27 cellular contexts compared by ENCODE assay signal in the genomic region with DNA sequence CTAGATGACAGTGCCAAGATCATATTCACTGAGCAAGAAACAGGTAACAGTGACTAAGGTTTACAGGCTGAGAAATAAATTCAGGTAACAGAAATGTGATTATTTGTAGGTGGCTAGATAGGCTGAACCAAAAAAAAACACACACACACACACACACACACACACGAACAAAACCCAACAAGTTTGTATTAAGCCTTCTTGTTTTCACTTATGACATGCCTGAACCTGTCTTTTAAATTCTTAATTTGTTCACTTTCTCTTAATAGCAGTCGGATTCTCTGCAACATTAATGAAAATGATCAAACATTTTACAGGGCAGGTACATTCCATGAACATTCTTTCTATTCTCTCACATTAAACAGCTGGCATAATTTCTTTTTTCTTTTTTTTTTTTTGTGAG.
"Had no signal": no experiment of that assay in that cellular context is flagged by ENCODE, and none has a peak within 500 bp of the region (broad histone marks: within the 10 kb centered on the region; RNA-seq: fewer than 3 reads in every experiment).

No MANE protein-coding gene starts in this region.

- ATAC-seq: left colon; left lung; lower lobe of right lung; mucosa of descending colon; naive thymus-derived CD4-positive, alpha-beta T cell; natural killer cell treated with Interleukin-12 subunit alpha and Interleukin-12 subunit beta and Interleukin-15 and Interleukin-18, amount 100 ng/mL, for 72 hours; pancreas; right cardiac atrium; sciatic nerve; stimulated activated memory B cell treated with anti-CD40 and anti-IgM and Interleukin-4, amounts not matched to agents 10 μg/mL and 1 μg/mL and 100 μg/mL, for 72 hours; stimulated activated naive CD8-positive, alpha-beta T cell treated with anti-CD3 and anti-CD28 coated beads, Interleukin-15, amount 100 ng/mL, for 72 hours had no signal

- H3K4me3 ChIP-seq: left lung, lower lobe of right lung, mucosa of descending colon, pancreas, prostate gland, skin epidermis, tibial nerve, uterus had no signal

- H3K36me3 Mint-ChIP-seq: naive thymus-derived CD4-positive, alpha-beta T cell; natural killer cell treated with Interleukin-12 subunit alpha and Interleukin-12 subunit beta and Interleukin-15 and Interleukin-18, amount 100 ng/mL, for 72 hours; stimulated activated memory B cell treated with anti-CD40 and anti-IgM and Interleukin-4, amounts not matched to agents 10 μg/mL and 1 μg/mL and 100 μg/mL, for 72 hours had no signal

- DNase-seq: hippocampal formation; left colon; left lung; lower lobe of right lung; mesendoderm; midbrain; mucosa of descending colon; naive thymus-derived CD4-positive, alpha-beta T cell; pancreas; posterior cingulate gyrus; retina; right cardiac atrium; stimulated activated CD4-positive, alpha-beta T cell treated with anti-CD3 and anti-CD28 coated beads, Interleukin-2, amount 100 ng/mL, for 48 hours; stimulated activated CD4-positive, alpha-beta T cell treated with anti-CD3 and anti-CD28 coated beads, Interleukin-4, amount 100 ng/mL, for 4 hours; stimulated activated CD8-positive, alpha-beta memory T cell treated with anti-CD3 and anti-CD28 coated beads, Interleukin-4, amount 100 ng/mL, for 48 hours; stimulated activated naive CD4-positive, alpha-beta T cell treated with Interleukin-2 at 50 U/mL for 16 hours; stimulated activated naive CD8-positive, alpha-beta T cell treated with anti-CD3 and anti-CD28 coated beads, Interleukin-15, amount 100 ng/mL, for 72 hours; substantia nigra; uterus had no signal

- H3K27ac Mint-ChIP-seq: naive thymus-derived CD4-positive, alpha-beta T cell; natural killer cell treated with Interleukin-12 subunit alpha and Interleukin-12 subunit beta and Interleukin-15 and Interleukin-18, amount 100 ng/mL, for 72 hours; stimulated activated memory B cell treated with anti-CD40 and anti-IgM and Interleukin-4, amounts not matched to agents 10 μg/mL and 1 μg/mL and 100 μg/mL, for 72 hours; stimulated activated naive CD8-positive, alpha-beta T cell treated with anti-CD3 and anti-CD28 coated beads, Interleukin-15, amount 100 ng/mL, for 72 hours; type B pancreatic cell had no signal

- FAIRE-seq: keratinocyte, pancreas had no signal

- H3K9me3 ChIP-seq: left lung, lower lobe of right lung, mucosa of descending colon, pancreas, prostate gland, tibial nerve, uterus had no signal

- H3K36me3 ChIP-seq: pancreas, prostate gland, uterus had no signal

- H3K4me1 ChIP-seq: left lung, lower lobe of right lung, pancreas, prostate gland, tibial nerve, uterus had no signal

- H3K4me1 Mint-ChIP-seq: naive thymus-derived CD4-positive, alpha-beta T cell; stimulated activated memory B cell treated with anti-CD40 and anti-IgM and Interleukin-4, amounts not matched to agents 10 μg/mL and 1 μg/mL and 100 μg/mL, for 72 hours; stimulated activated naive CD8-positive, alpha-beta T cell treated with anti-CD3 and anti-CD28 coated beads, Interleukin-15, amount 100 ng/mL, for 72 hours had no signal

- H3K4me3 Mint-ChIP-seq: naive thymus-derived CD4-positive, alpha-beta T cell; natural killer cell treated with Interleukin-12 subunit alpha and Interleukin-12 subunit beta and Interleukin-15 and Interleukin-18, amount 100 ng/mL, for 72 hours; stimulated activated memory B cell treated with anti-CD40 and anti-IgM and Interleukin-4, amounts not matched to agents 10 μg/mL and 1 μg/mL and 100 μg/mL, for 72 hours; stimulated activated naive CD8-positive, alpha-beta T cell treated with anti-CD3 and anti-CD28 coated beads, Interleukin-15, amount 100 ng/mL, for 72 hours; type B pancreatic cell had no signal

- H3K27me3 Mint-ChIP-seq: stimulated activated naive CD8-positive, alpha-beta T cell treated with anti-CD3 and anti-CD28 coated beads, Interleukin-15, amount 100 ng/mL, for 72 hours; type B pancreatic cell had no signal

- H3K27ac ChIP-seq: left lung, lower lobe of right lung, pancreas, prostate gland, skin epidermis, tibial nerve, uterus had no signal

- H3K9me3 Mint-ChIP-seq: naive thymus-derived CD4-positive, alpha-beta T cell; natural killer cell treated with Interleukin-12 subunit alpha and Interleukin-12 subunit beta and Interleukin-15 and Interleukin-18, amount 100 ng/mL, for 72 hours; stimulated activated memory B cell treated with anti-CD40 and anti-IgM and Interleukin-4, amounts not matched to agents 10 μg/mL and 1 μg/mL and 100 μg/mL, for 72 hours; stimulated activated naive CD8-positive, alpha-beta T cell treated with anti-CD3 and anti-CD28 coated beads, Interleukin-15, amount 100 ng/mL, for 72 hours; type B pancreatic cell had no signal

- H3K27me3 ChIP-seq: left lung, pancreas, tibial nerve, uterus had no signal
